ENCODE assay signal across 16 cellular contexts in the genomic region with DNA sequence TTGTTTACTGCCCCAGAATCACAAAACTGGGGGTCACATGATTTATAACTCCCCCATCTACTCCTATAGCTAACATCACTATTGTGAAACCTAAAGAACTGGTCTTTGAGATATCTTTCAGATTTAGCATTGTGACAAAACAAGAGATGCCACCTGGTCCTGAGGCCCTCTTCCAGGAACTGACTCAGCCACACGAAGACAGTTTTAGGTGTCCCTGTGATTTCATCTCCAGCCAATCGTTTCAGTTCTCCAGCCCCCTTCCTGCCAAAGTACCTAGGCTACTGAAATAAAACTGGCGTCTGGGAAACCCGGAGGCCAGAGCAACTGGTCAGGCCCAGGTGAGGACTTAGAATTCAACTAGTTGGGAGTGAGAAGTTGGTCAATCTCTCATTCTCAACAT. TPM values are rescaled to one million over a fixed set of nuclear protein-coding genes. Genes with fewer than 3 reads are reported as not detected.
A peak's percentile ranks its signal among the peaks of the same experiment; 100 is the strongest.
DNase-seq lines count a peak whose midpoint lies in the region; ATAC-seq and TF ChIP-seq lines count a peak whose summit lies in the region.
"Had no signal": no experiment of that assay in that cellular context is flagged by ENCODE, and none has a peak within 500 bp of the region (broad histone marks: within the 10 kb centered on the region; RNA-seq: fewer than 3 reads in every experiment).

No MANE protein-coding gene starts in this region.

- no peaks in the 10 kb centered on the region for H3K36me3 ChIP-seq in PC-3 (ENCODE audit: low read depth, low read length)

- H3K27ac Mint-ChIP-seq in activated CD4-positive, alpha-beta T cell treated with anti-CD3 and anti-CD28 coated beads, Interleukin-2, amount 10 ng/mL, durations not matched to agents 7 days and 5 days: peak overlapping the region; percentile 20
- peak overlapping the region; percentile 24 to 34 for H3K27ac Mint-ChIP-seq in natural killer cell treated with Interleukin-12 subunit alpha and Interleukin-12 subunit beta and Interleukin-15 and Interleukin-18, amount 100 ng/mL, for 72 hours
- H3K27ac Mint-ChIP-seq in natural killer cell: no peak overlapping the region
- H3K27ac Mint-ChIP-seq: CD4-positive, CD25-positive, alpha-beta regulatory T cell; H9 had no signal

- no TSS peak for BruUV-seq in PC-3 (replicated peaks; lab: Mats Ljungman, UMichigan)

- intact Hi-C loops in natural killer cell (cut with micrococcal nuclease) (no loop called here), PC-3 (cut with micrococcal nuclease) (no loop called here)

- H3K9me3 ChIP-seq in PC-3 (ENCODE audit: low read length): no peaks in the 10 kb centered on the region
- H3K9me3 ChIP-seq: BLaER1 treated with 17β-estradiol and CSF1 and Interleukin-3, amounts not matched to agents 10 nM and 100 nM had no signal

- no peaks in the 10 kb centered on the region for H4K20me1 ChIP-seq in PC-3 (ENCODE audit: low read length)
- H4K20me1 ChIP-seq: BLaER1 treated with 17β-estradiol and CSF1 and Interleukin-3, amounts not matched to agents 10 nM and 100 nM had no signal

- 0 out of 2 replicates have a peak, but pooled peaks cover 4% of the 10 kb centered on the region for H3K9me2 ChIP-seq in PC-3 (replicated peaks; ENCODE audit: low read length)

- H3K9ac ChIP-seq in PC-3 (ENCODE audit: low read length): no peak overlapping the region
- H3K9ac ChIP-seq: BLaER1 treated with 17β-estradiol and CSF1 and Interleukin-3, amounts not matched to agents 10 nM and 100 nM had no signal

- ATAC-seq in natural killer cell treated with Interleukin-12 subunit alpha and Interleukin-12 subunit beta and Interleukin-15 and Interleukin-18, amount 100 ng/mL, for 72 hours: no peak
- no peak for ATAC-seq in natural killer cell
- no peak for ATAC-seq in PC-3
- no peak for ATAC-seq in GM21723 (IDR thresholded peaks at IDR 0.05; ENCODE audit: unreplicated experiment)
- ATAC-seq: GM12878 had no signal

- H3K27me3 ChIP-seq in PC-3 (ENCODE audit: low read length): no peaks in the 10 kb centered on the region
- H3K27me3 ChIP-seq: BLaER1 treated with 17β-estradiol and CSF1 and Interleukin-3, amounts not matched to agents 10 nM and 100 nM had no signal

- H3K4me3 Mint-ChIP-seq in activated CD4-positive, alpha-beta T cell treated with anti-CD3 and anti-CD28 coated beads, Interleukin-2, amount 10 ng/mL, durations not matched to agents 7 days and 5 days: no peak overlapping the region
- H3K4me3 Mint-ChIP-seq in natural killer cell treated with Interleukin-12 subunit alpha and Interleukin-12 subunit beta and Interleukin-15 and Interleukin-18, amount 100 ng/mL, for 72 hours: peak overlapping the region; percentile 9
- no peak overlapping the region for H3K4me3 Mint-ChIP-seq in natural killer cell
- H3K4me3 Mint-ChIP-seq: CD4-positive, CD25-positive, alpha-beta regulatory T cell; H9 had no signal

- no peak overlapping the region for H3K27ac ChIP-seq in PC-3 (ENCODE audit: low read length)
- H3K27ac ChIP-seq: BLaER1 treated with 17β-estradiol and CSF1 and Interleukin-3, amounts not matched to agents 10 nM and 100 nM had no signal

- peaks cover 17% of the 10 kb centered on the region for H3K4me1 ChIP-seq in PC-3 (ENCODE audit: insufficient read depth, low read length)

- no peak overlapping the region for H2AFZ ChIP-seq in PC-3 (ENCODE audit: low read length)

- H3F3A ChIP-seq in PC-3 (ENCODE audit: low read length, unreplicated experiment): no peaks in the 10 kb centered on the region

- H3K4me3 ChIP-seq in PC-3 (ENCODE audit: low read length): no peak overlapping the region
- H3K4me3 ChIP-seq: BLaER1 treated with 17β-estradiol and CSF1 and Interleukin-3, amounts not matched to agents 10 nM and 100 nM; GM12878 had no signal

- H3K9me3 Mint-ChIP-seq in activated CD4-positive, alpha-beta T cell treated with anti-CD3 and anti-CD28 coated beads, Interleukin-2, amount 10 ng/mL, durations not matched to agents 7 days and 5 days: peaks cover 4% of the 10 kb centered on the region
- H3K9me3 Mint-ChIP-seq in natural killer cell treated with Interleukin-12 subunit alpha and Interleukin-12 subunit beta and Interleukin-15 and Interleukin-18, amount 100 ng/mL, for 72 hours: no peaks in the 10 kb centered on the region
- H3K9me3 Mint-ChIP-seq in natural killer cell: no peaks in the 10 kb centered on the region
- H3K9me3 Mint-ChIP-seq: CD4-positive, CD25-positive, alpha-beta regulatory T cell; H9 had no signal

- H3K4me1 Mint-ChIP-seq in activated CD4-positive, alpha-beta T cell treated with anti-CD3 and anti-CD28 coated beads, Interleukin-2, amount 10 ng/mL, durations not matched to agents 7 days and 5 days: peaks cover 49% of the 10 kb centered on the region
- peaks cover 32 to 40% of the 10 kb centered on the region in 2 donors for H3K4me1 Mint-ChIP-seq in natural killer cell treated with Interleukin-12 subunit alpha and Interleukin-12 subunit beta and Interleukin-15 and Interleukin-18, amount 100 ng/mL, for 72 hours (ENCODE audit: low read depth in 2 of 2)
- H3K4me1 Mint-ChIP-seq in natural killer cell: peaks cover 28 to 45% of the 10 kb centered on the region in 2 donors
- H3K4me1 Mint-ChIP-seq: CD4-positive, CD25-positive, alpha-beta regulatory T cell had no signal

- no peaks in the 10 kb centered on the region for H3K27me3 Mint-ChIP-seq in activated CD4-positive, alpha-beta T cell treated with anti-CD3 and anti-CD28 coated beads, Interleukin-2, amount 10 ng/mL, durations not matched to agents 7 days and 5 days
- H3K27me3 Mint-ChIP-seq in natural killer cell treated with Interleukin-12 subunit alpha and Interleukin-12 subunit beta and Interleukin-15 and Interleukin-18, amount 100 ng/mL, for 72 hours: no peaks in the 10 kb centered on the region
- H3K27me3 Mint-ChIP-seq in natural killer cell (ENCODE audit: low read depth in 2 of 2): no peaks in the 10 kb centered on the region
- H3K27me3 Mint-ChIP-seq: CD4-positive, CD25-positive, alpha-beta regulatory T cell had no signal

- no peak overlapping the region for H3K4me2 ChIP-seq in PC-3 (ENCODE audit: low read length)
- H3K4me2 ChIP-seq: BLaER1 treated with 17β-estradiol and CSF1 and Interleukin-3, amounts not matched to agents 10 nM and 100 nM had no signal

- POLR2A ChIA-PET in activated CD4-positive, alpha-beta T cell treated with anti-CD3 and anti-CD28 coated beads, Interleukin-2, amount 10 ng/mL, durations not matched to agents 7 days and 5 days (lab: Charles Lee): no interaction called here
- POLR2A ChIA-PET in PC-3 (lab: Charles Lee; ENCODE audit: unreplicated experiment): no interaction called here

- H3K79me2 ChIP-seq in PC-3 (ENCODE audit: low read length): no peaks in the 10 kb centered on the region

- no peak for TF ChIP-seq CTCF in natural killer cell (IDR thresholded peaks at IDR 0.05)
- TF ChIP-seq CTCF in PC-3 (conservative IDR thresholded peaks at IDR 0.05; ENCODE audit: low read depth, low read length): no peak

- no peak for DNase-seq in activated CD4-positive, alpha-beta T cell treated with anti-CD3 and anti-CD28 coated beads, Interleukin-2, amount 10 ng/mL, durations not matched to agents 7 days and 5 days
- no peak for DNase-seq in activated CD4-positive, alpha-beta T cell treated with anti-CD3 and anti-CD28 coated beads for 4 hours
- DNase-seq in natural killer cell treated with Interleukin-12 subunit alpha and Interleukin-12 subunit beta and Interleukin-15 and Interleukin-18, amount 100 ng/mL, for 72 hours (ENCODE audit: low spot score): no peak
- DNase-seq in natural killer cell (no peak), PC-3 (peak; percentile 26), kidney tubule cell (ENCODE audit: low spot score) (peak; percentile 6), putamen (ENCODE audit: low spot score) (no peak)
- DNase-seq: ACHN; CD4-positive, CD25-positive, alpha-beta regulatory T cell; DMS 273 treated with DMSO at 0.1 percent for 48 hours; DMS79; GOT3; H9 had no signal

- CTCF ChIA-PET in activated CD4-positive, alpha-beta T cell treated with anti-CD3 and anti-CD28 coated beads, Interleukin-2, amount 10 ng/mL, durations not matched to agents 7 days and 5 days (lab: Charles Lee): interaction anchor here (0.6 to 1.1 kb wide), 2 partner anchors 11 to 673 kb away, joined by 3 read pairs; no protein-coding TSS in a partner anchor
- CTCF ChIA-PET in PC-3 (lab: Charles Lee): no interaction called here

- peaks cover 9% of the 10 kb centered on the region for H3K36me3 Mint-ChIP-seq in activated CD4-positive, alpha-beta T cell treated with anti-CD3 and anti-CD28 coated beads, Interleukin-2, amount 10 ng/mL, durations not matched to agents 7 days and 5 days (ENCODE audit: low read depth)
- no peaks in the 10 kb centered on the region for H3K36me3 Mint-ChIP-seq in natural killer cell treated with Interleukin-12 subunit alpha and Interleukin-12 subunit beta and Interleukin-15 and Interleukin-18, amount 100 ng/mL, for 72 hours
- H3K36me3 Mint-ChIP-seq in natural killer cell: no peaks in the 10 kb centered on the region

RNA-seq across cellular contexts. Expression of a gene that starts 36.6 kb away (rescaled TPM):
- total RNA-seq in activated CD4-positive, alpha-beta T cell treated with anti-CD3 and anti-CD28 coated beads, Interleukin-2, amount 10 ng/mL, durations not matched to agents 7 days and 5 days: 1 to 10 TPM; 2.7 to 3.1 TPM
- total RNA-seq in natural killer cell treated with Interleukin-12 subunit alpha and Interleukin-12 subunit beta and Interleukin-15 and Interleukin-18, amount 100 ng/mL, for 72 hours: 1 to 10 TPM; 3.0 to 3.7 TPM
- total RNA-seq in natural killer cell (1 to 10 TPM; 5.2 to 7.2 (median 5.3) TPM), PC-3 (2014; rRNA removed) (0.23 and 0.36 TPM in 2 replicates)

Comparison
In these comparisons a context has a peak if more than half of its experiments do, and no peak if none do; other contexts are left out.
1. H3K27ac Mint-ChIP-seq: peak in activated CD4-positive, alpha-beta T cell treated with anti-CD3 and anti-CD28 coated beads, Interleukin-2, amount 10 ng/mL, durations not matched to agents 7 days and 5 days (single experiment) and natural killer cell treated with Interleukin-12 subunit alpha and Interleukin-12 subunit beta and Interleukin-15 and Interleukin-18, amount 100 ng/mL, for 72 hours (2 of 2); none in natural killer cell (0 of 2).
2. DNase-seq: peak in PC-3 (single experiment) and kidney tubule cell (single experiment); none in activated CD4-positive, alpha-beta T cell treated with anti-CD3 and anti-CD28 coated beads, Interleukin-2, amount 10 ng/mL, durations not matched to agents 7 days and 5 days (single experiment), activated CD4-positive, alpha-beta T cell treated with anti-CD3 and anti-CD28 coated beads for 4 hours (0 of 2), natural killer cell treated with Interleukin-12 subunit alpha and Interleukin-12 subunit beta and Interleukin-15 and Interleukin-18, amount 100 ng/mL, for 72 hours (single experiment), natural killer cell (single experiment) and putamen (single experiment).